In genomic region chr3:42884324-42884723, GRCh38 we compare ENCODE assay signal across 1 cellular context.
TF ChIP-seq lines count a peak whose summit lies in the region.

No MANE protein-coding gene starts in this region.

TF ChIP-seq in K562, 482 proteins besides CTCF, POLR2A, EP300 and RAD21:
- TF ChIP-seq MAFK (IDR thresholded peaks at IDR 0.05; ENCODE audit: low read length) (0 out of 2 replicates have a peak, but pooled peaks have one; percentile 30), STAG1 (CRISPR knock-in tag; IDR thresholded peaks at IDR 0.05; ENCODE audit: borderline replicate concordance) (no peak), SOX6 (IDR thresholded peaks at IDR 0.05) (peak; percentile 52; the same call in 1 of the 2 replicates), MAFG (tag; conservative IDR thresholded peaks at IDR 0.05) (peak; percentile 75), MAFF (IDR thresholded peaks at IDR 0.05; ENCODE audit: low read length) (peak; percentile 45; the same call in 1 of the 2 replicates), HDAC8 (tag; IDR thresholded peaks at IDR 0.05) (no peak), ZNF316 (IDR thresholded peaks at IDR 0.05) (peak; percentile 86), C11orf30 (IDR thresholded peaks at IDR 0.05; ENCODE audit: low read depth) (peak; percentile 73), SRF (CRISPR knock-in tag; IDR thresholded peaks at IDR 0.05) (peak in 1 of 2 experiments; percentile 81; a peak in 1 of 4 replicates)
